19 cellular contexts compared by ENCODE assay signal in genomic region chr12:88575361-88575959, GRCh38. TPM values are rescaled to one million over a fixed set of nuclear protein-coding genes. Genes with fewer than 3 reads are reported as not detected.
A peak's percentile ranks its signal among the peaks of the same experiment; 100 is the strongest.
DNase-seq lines count a peak whose midpoint lies in the region; ATAC-seq and TF ChIP-seq lines count a peak whose summit lies in the region.
"Had no signal": no experiment of that assay in that cellular context is flagged by ENCODE, and none has a peak within 500 bp of the region (broad histone marks: within the 10 kb centered on the region; RNA-seq: fewer than 3 reads in every experiment).

No MANE protein-coding gene starts in this region.

- H3K27ac ChIP-seq in heart right ventricle (peak overlapping the region in 2 of 10 donors; percentile 5 to 12), right atrium auricular region (no peak overlapping the region), cingulate gyrus (ENCODE audit: low read depth, low read length) (peak overlapping the region; percentile 2), vagina (peak overlapping the region; percentile 40)
- H3K27ac ChIP-seq: SJCRH30 had no signal

- DNase-seq in heart right ventricle (no peak), right atrium auricular region (ENCODE audit: low spot score) (no peak), neural crest cell (ENCODE audit: low read depth, low spot score) (no peak), vagina (ENCODE audit: extremely low spot score in 2 of 2) (no peak), mucosa of descending colon (no peak)
- no peak for DNase-seq in activated T-cell treated with anti-CD3 and anti-CD28 coated beads, Interleukin-2, amount 50 U/mL, for 1 hour
- DNase-seq in activated T-cell treated with anti-CD3 and anti-CD28 coated beads, Interleukin-2, amount 50 U/mL, for 24 hours, result no peak
- DNase-seq: activated naive CD8-positive, alpha-beta T cell treated with anti-CD3 and anti-CD28 coated beads, Interleukin-2, amount 10 ng/mL, durations not matched to agents 7 days and 5 days; CD8-positive, alpha-beta memory T cell; central memory CD4-positive, alpha-beta T cell; foreskin melanocyte; H7; mesendoderm; occipital lobe; SJCRH30; small intestine; T1000 had no signal

- no peaks in the 10 kb centered on the region for H3K9me3 ChIP-seq in heart right ventricle
- H3K9me3 ChIP-seq in right atrium auricular region, result no peaks in the 10 kb centered on the region
- H3K9me3 ChIP-seq in vagina, result no peaks in the 10 kb centered on the region
- no peaks in the 10 kb centered on the region for H3K9me3 ChIP-seq in mucosa of descending colon
- H3K9me3 ChIP-seq: SJCRH30 had no signal

- H3K4me3 Mint-ChIP-seq in neural crest cell, result peak overlapping the region; percentile 68
- no peak overlapping the region for H3K4me3 Mint-ChIP-seq in activated T-cell treated with anti-CD3 and anti-CD28 coated beads, Interleukin-2, amount 50 U/mL, for 24 hours
- H3K4me3 Mint-ChIP-seq: activated naive CD8-positive, alpha-beta T cell treated with anti-CD3 and anti-CD28 coated beads, Interleukin-2, amount 10 ng/mL, durations not matched to agents 7 days and 5 days; CD8-positive, alpha-beta memory T cell; stimulated activated effector memory CD8-positive, alpha-beta T cell treated with anti-CD3 and anti-CD28 coated beads, Interleukin-12 subunit alpha, Interleukin-12 subunit beta, amount 100 ng/mL, for 72 hours had no signal

- H3K27me3 ChIP-seq in heart right ventricle, result peaks cover 0 to 21% (median 0%) of the 10 kb centered on the region in 7 donors
- H3K27me3 ChIP-seq in right atrium auricular region, result no peaks in the 10 kb centered on the region
- H3K27me3 ChIP-seq in vagina, result no peaks in the 10 kb centered on the region
- H3K27me3 ChIP-seq: SJCRH30 had no signal

- H3K4me3 ChIP-seq in heart right ventricle (peak overlapping the region in 6 of 10 donors; percentile 6 to 82 (median 48)), right atrium auricular region (no peak overlapping the region), vagina (no peak overlapping the region), mucosa of descending colon (no peak overlapping the region)
- H3K4me3 ChIP-seq: SJCRH30 had no signal

- H3K9me3 Mint-ChIP-seq in neural crest cell, result no peaks in the 10 kb centered on the region
- H3K9me3 Mint-ChIP-seq in activated T-cell treated with anti-CD3 and anti-CD28 coated beads, Interleukin-2, amount 50 U/mL, for 24 hours, result no peaks in the 10 kb centered on the region
- H3K9me3 Mint-ChIP-seq: activated naive CD8-positive, alpha-beta T cell treated with anti-CD3 and anti-CD28 coated beads, Interleukin-2, amount 10 ng/mL, durations not matched to agents 7 days and 5 days; CD8-positive, alpha-beta memory T cell; stimulated activated effector memory CD8-positive, alpha-beta T cell treated with anti-CD3 and anti-CD28 coated beads, Interleukin-12 subunit alpha, Interleukin-12 subunit beta, amount 100 ng/mL, for 72 hours had no signal

- no peaks in the 10 kb centered on the region for H3K36me3 Mint-ChIP-seq in neural crest cell (ENCODE audit: low read depth)
- H3K36me3 Mint-ChIP-seq in activated T-cell treated with anti-CD3 and anti-CD28 coated beads, Interleukin-2, amount 50 U/mL, for 24 hours (ENCODE audit: low read depth), result no peaks in the 10 kb centered on the region
- H3K36me3 Mint-ChIP-seq: activated naive CD8-positive, alpha-beta T cell treated with anti-CD3 and anti-CD28 coated beads, Interleukin-2, amount 10 ng/mL, durations not matched to agents 7 days and 5 days; CD8-positive, alpha-beta memory T cell; stimulated activated effector memory CD8-positive, alpha-beta T cell treated with anti-CD3 and anti-CD28 coated beads, Interleukin-12 subunit alpha, Interleukin-12 subunit beta, amount 100 ng/mL, for 72 hours had no signal

- H3K27me3 Mint-ChIP-seq in neural crest cell (ENCODE audit: low read depth), result peaks cover 10% of the 10 kb centered on the region
- peaks cover 47% of the 10 kb centered on the region for H3K27me3 Mint-ChIP-seq in activated T-cell treated with anti-CD3 and anti-CD28 coated beads, Interleukin-2, amount 50 U/mL, for 24 hours

- H3K4me1 Mint-ChIP-seq in neural crest cell, result peaks cover 65% of the 10 kb centered on the region
- peaks cover 11% of the 10 kb centered on the region for H3K4me1 Mint-ChIP-seq in activated T-cell treated with anti-CD3 and anti-CD28 coated beads, Interleukin-2, amount 50 U/mL, for 24 hours (ENCODE audit: low read depth)

- H3K4me1 ChIP-seq in heart right ventricle (peaks cover 0 to 70% (median 42%) of the 10 kb centered on the region in 9 donors), right atrium auricular region (peaks cover 0 to 51% of the 10 kb centered on the region in 2 donors), vagina (peaks cover 64% of the 10 kb centered on the region), mucosa of descending colon (ENCODE audit: low read depth) (peaks cover 29% of the 10 kb centered on the region)

- intact Hi-C loops in heart right ventricle (cut with DNase I) (loop anchor here in 3 of 10 donors (5.0 to 10.0 kb wide), 6 partner anchors 51 to 419 kb away; no protein-coding TSS in a partner anchor), vagina (cut with DNase I) (no loop called here), mucosa of descending colon (cut with DNase I, micrococcal nuclease) (no loop called here)

- peak overlapping the region; percentile 94 for H3K27ac Mint-ChIP-seq in neural crest cell (ENCODE audit: unreplicated experiment)
- no peak overlapping the region for H3K27ac Mint-ChIP-seq in activated T-cell treated with anti-CD3 and anti-CD28 coated beads, Interleukin-2, amount 50 U/mL, for 24 hours
- H3K27ac Mint-ChIP-seq: activated naive CD8-positive, alpha-beta T cell treated with anti-CD3 and anti-CD28 coated beads, Interleukin-2, amount 10 ng/mL, durations not matched to agents 7 days and 5 days; CD8-positive, alpha-beta memory T cell; stimulated activated effector memory CD8-positive, alpha-beta T cell treated with anti-CD3 and anti-CD28 coated beads, Interleukin-12 subunit alpha, Interleukin-12 subunit beta, amount 100 ng/mL, for 72 hours had no signal

- TF ChIP-seq CTCF in heart right ventricle (IDR thresholded peaks at IDR 0.05) (no peak), right atrium auricular region (IDR thresholded peaks at IDR 0.05) (no peak), neural crest cell (conservative IDR thresholded peaks at IDR 0.05) (no peak), vagina (IDR thresholded peaks at IDR 0.05) (no peak), mucosa of descending colon (IDR thresholded peaks at IDR 0.05) (no peak)

- H3K36me3 ChIP-seq in heart right ventricle, result no peaks in the 10 kb centered on the region
- no peaks in the 10 kb centered on the region for H3K36me3 ChIP-seq in right atrium auricular region
- no peaks in the 10 kb centered on the region for H3K36me3 ChIP-seq in vagina
- H3K36me3 ChIP-seq in mucosa of descending colon (ENCODE audit: low read depth), result no peaks in the 10 kb centered on the region
- H3K36me3 ChIP-seq: SJCRH30 had no signal

- ATAC-seq in heart right ventricle (no peak), mucosa of descending colon (no peak)
- ATAC-seq: stimulated activated effector memory CD8-positive, alpha-beta T cell treated with anti-CD3 and anti-CD28 coated beads, Interleukin-12 subunit alpha, Interleukin-12 subunit beta, amount 100 ng/mL, for 72 hours had no signal

- 34 to 51% methylated on average over 2 of the region's 2 CpGs for WGBS in heart right ventricle, 2 donors

- no peak for TF ChIP-seq POLR2A in vagina (IDR thresholded peaks at IDR 0.05)

RNA-seq across cellular contexts. Expression of gene KITLG, which starts 4.8 kb away (rescaled TPM):
- 10 to 100 TPM in 4 of 10 donors, 1 to 10 TPM in 6; 4.2 to 20.5 (median 9.3) TPM for total RNA-seq in heart right ventricle
- 1 to 10 TPM; 3.6 to 6.0 TPM for polyA plus RNA-seq in heart right ventricle
- 1 to 10 TPM; 3.5 to 9.6 TPM for total RNA-seq in right atrium auricular region
- total RNA-seq in neural crest cell, result 6.2 and 7.0 TPM in 2 replicates
- 20.4 TPM for total RNA-seq in vagina
- total RNA-seq in mucosa of descending colon, result 10 to 100 TPM; 28.5 to 96.2 (median 37.4) TPM
- polyA plus RNA-seq: CD8-positive, alpha-beta memory T cell had no signal

Comparison
In these comparisons a context has a peak if more than half of its experiments do, and no peak if none do; other contexts are left out.
1. H3K4me3 ChIP-seq: peak in heart right ventricle (6 of 10); none in right atrium auricular region (0 of 2), vagina (0 of 2) and mucosa of descending colon (single experiment).
2. H3K27ac ChIP-seq: peak in cingulate gyrus (single experiment) and vagina (single experiment); none in right atrium auricular region (0 of 2).